In genomic region chr13:29566206-29566605, GRCh38 we compare ENCODE assay signal across 21 cellular contexts. TPM values are rescaled to one million over a fixed set of nuclear protein-coding genes. Genes with fewer than 3 reads are reported as not detected.
DNase-seq lines count a peak whose midpoint lies in the region; ATAC-seq and TF ChIP-seq lines count a peak whose summit lies in the region.
"Had no signal": no experiment of that assay in that cellular context is flagged by ENCODE, and none has a peak within 500 bp of the region (broad histone marks: within the 10 kb centered on the region; RNA-seq: fewer than 3 reads in every experiment).

No MANE protein-coding gene starts in this region.

- H3K9me3 Mint-ChIP-seq in activated CD4-positive, alpha-beta T cell treated with anti-CD3 and anti-CD28 coated beads, Interleukin-2, amount 10 ng/mL, durations not matched to agents 7 days and 5 days = no peaks in the 10 kb centered on the region
- H3K9me3 Mint-ChIP-seq in CD4-positive, CD25-positive, alpha-beta regulatory T cell = no peaks in the 10 kb centered on the region
- no peaks in the 10 kb centered on the region for H3K9me3 Mint-ChIP-seq in activated T-helper 17 cell treated with anti-CD3 and anti-CD28 coated beads, Interleukin-2, amount 50 U/mL, for 72 hours
- H3K9me3 Mint-ChIP-seq: CD14-positive monocyte; CD4-positive, alpha-beta memory T cell had no signal

- H3K4me1 Mint-ChIP-seq in activated CD4-positive, alpha-beta T cell treated with anti-CD3 and anti-CD28 coated beads, Interleukin-2, amount 10 ng/mL, durations not matched to agents 7 days and 5 days = peaks cover 25% of the 10 kb centered on the region
- peaks cover 29 to 70% (median 40%) of the 10 kb centered on the region in 4 donors for H3K4me1 Mint-ChIP-seq in CD4-positive, CD25-positive, alpha-beta regulatory T cell
- H3K4me1 Mint-ChIP-seq in activated T-helper 17 cell treated with anti-CD3 and anti-CD28 coated beads, Interleukin-2, amount 50 U/mL, for 72 hours = peaks cover 28% of the 10 kb centered on the region

- intact Hi-C loops in esophagus squamous epithelium (cut with DNase I) (no loop called here), body of pancreas (cut with DNase I) (no loop called here)

- H3K27me3 Mint-ChIP-seq in activated CD4-positive, alpha-beta T cell treated with anti-CD3 and anti-CD28 coated beads, Interleukin-2, amount 10 ng/mL, durations not matched to agents 7 days and 5 days = no peaks in the 10 kb centered on the region
- H3K27me3 Mint-ChIP-seq in CD4-positive, CD25-positive, alpha-beta regulatory T cell = no peaks in the 10 kb centered on the region
- no peaks in the 10 kb centered on the region for H3K27me3 Mint-ChIP-seq in activated T-helper 17 cell treated with anti-CD3 and anti-CD28 coated beads, Interleukin-2, amount 50 U/mL, for 72 hours
- H3K27me3 Mint-ChIP-seq: CD4-positive, alpha-beta memory T cell had no signal

- H3K4me1 ChIP-seq in CD4-positive, CD25-positive, alpha-beta regulatory T cell (ENCODE audit: control insufficient read depth, insufficient read depth, low read length, poor library complexity, severe bottlenecking) = no peaks in the 10 kb centered on the region
- H3K4me1 ChIP-seq in esophagus squamous epithelium (peaks cover 8 to 100% (median 49%) of the 10 kb centered on the region in 3 donors), body of pancreas (peaks cover 33% of the 10 kb centered on the region)

- TF ChIP-seq POLR2A in esophagus squamous epithelium (IDR thresholded peaks at IDR 0.05) = no peak
- TF ChIP-seq POLR2A in body of pancreas (IDR thresholded peaks at IDR 0.05) = no peak

- no peak for DNase-seq in activated CD4-positive, alpha-beta T cell treated with anti-CD3 and anti-CD28 coated beads, Interleukin-2, amount 10 ng/mL, durations not matched to agents 7 days and 5 days
- DNase-seq in activated CD4-positive, alpha-beta T cell treated with anti-CD3 and anti-CD28 coated beads for 4 hours = no peak
- DNase-seq in CD4-positive, CD25-positive, alpha-beta regulatory T cell = no peak
- no peak for DNase-seq in esophagus squamous epithelium (lab: John Stamatoyannopoulos, UW)
- no peak for DNase-seq in body of pancreas
- DNase-seq: 8988T; ACHN; AML-193; BE2C; Calu3; CD4-positive, alpha-beta memory T cell; COR-L47; DND-41; GM23248; H7; HCEC 1CT had no signal

- 48 to 58% methylated on average over 7 of the region's 7 CpGs for WGBS in esophagus squamous epithelium, 2 donors
- 91 to 92% methylated on average over 7 of the region's 7 CpGs for WGBS in body of pancreas, 2 donors

- no peaks in the 10 kb centered on the region for H3K9me3 ChIP-seq in CD4-positive, CD25-positive, alpha-beta regulatory T cell (ENCODE audit: control insufficient read depth in 2 of 2, low read length in 2 of 2)
- H3K9me3 ChIP-seq in esophagus squamous epithelium (no peaks in the 10 kb centered on the region), body of pancreas (no peaks in the 10 kb centered on the region)
- H3K9me3 ChIP-seq: A549; BE2C; BLaER1 treated with 17β-estradiol and CSF1 and Interleukin-3, amounts not matched to agents 10 nM and 100 nM had no signal

- CTCF ChIA-PET in activated CD4-positive, alpha-beta T cell treated with anti-CD3 and anti-CD28 coated beads, Interleukin-2, amount 10 ng/mL, durations not matched to agents 7 days and 5 days (lab: Charles Lee) = interaction anchor here (1.0 to 1.9 kb wide), 3 partner anchors 12 to 30 kb away, joined by 3 to 5 read pairs (median 4); partner anchors contain the start of gene SLC7A1

- no peaks in the 10 kb centered on the region for H3K36me3 Mint-ChIP-seq in activated CD4-positive, alpha-beta T cell treated with anti-CD3 and anti-CD28 coated beads, Interleukin-2, amount 10 ng/mL, durations not matched to agents 7 days and 5 days (ENCODE audit: low read depth)
- H3K36me3 Mint-ChIP-seq in CD4-positive, CD25-positive, alpha-beta regulatory T cell = peaks cover 3% of the 10 kb centered on the region
- peaks cover 23% of the 10 kb centered on the region for H3K36me3 Mint-ChIP-seq in activated T-helper 17 cell treated with anti-CD3 and anti-CD28 coated beads, Interleukin-2, amount 50 U/mL, for 72 hours (ENCODE audit: low read depth)
- H3K36me3 Mint-ChIP-seq: CD4-positive, alpha-beta memory T cell had no signal

- TF ChIP-seq CTCF in esophagus squamous epithelium (IDR thresholded peaks at IDR 0.05) = no peak
- TF ChIP-seq CTCF in body of pancreas (IDR thresholded peaks at IDR 0.05) = no peak

- ATAC-seq in CD4-positive, CD25-positive, alpha-beta regulatory T cell (ENCODE audit: low read depth in 2 of 2) = no peak
- ATAC-seq in activated T-helper 17 cell treated with anti-CD3 and anti-CD28 coated beads, Interleukin-2, amount 50 U/mL, for 72 hours (replicated peaks) = no peak
- ATAC-seq in body of pancreas = no peak
- ATAC-seq in HG03139 (IDR thresholded peaks at IDR 0.05; ENCODE audit: unreplicated experiment) = no peak
- ATAC-seq: A549 had no signal

- peak overlapping the region; percentile 31 for H3K27ac Mint-ChIP-seq in activated CD4-positive, alpha-beta T cell treated with anti-CD3 and anti-CD28 coated beads, Interleukin-2, amount 10 ng/mL, durations not matched to agents 7 days and 5 days
- peak overlapping the region in 2 of 3 donors; percentile 77 to 82 for H3K27ac Mint-ChIP-seq in CD4-positive, CD25-positive, alpha-beta regulatory T cell
- peak overlapping the region; percentile 29 for H3K27ac Mint-ChIP-seq in activated T-helper 17 cell treated with anti-CD3 and anti-CD28 coated beads, Interleukin-2, amount 50 U/mL, for 72 hours
- H3K27ac Mint-ChIP-seq: CD14-positive monocyte had no signal

- POLR2A ChIA-PET in activated CD4-positive, alpha-beta T cell treated with anti-CD3 and anti-CD28 coated beads, Interleukin-2, amount 10 ng/mL, durations not matched to agents 7 days and 5 days (lab: Charles Lee) = no interaction called here

- H3K36me3 ChIP-seq in CD4-positive, CD25-positive, alpha-beta regulatory T cell (ENCODE audit: control insufficient read depth, insufficient read depth, low read length) = no peaks in the 10 kb centered on the region
- no peaks in the 10 kb centered on the region for H3K36me3 ChIP-seq in esophagus squamous epithelium
- no peaks in the 10 kb centered on the region for H3K36me3 ChIP-seq in body of pancreas (replicated peaks in 1 of 2; ENCODE audit: insufficient read depth in 1 of 2, low read depth in 2 of 2)
- H3K36me3 ChIP-seq: BE2C had no signal

- no peak overlapping the region for H3K27ac ChIP-seq in CD4-positive, CD25-positive, alpha-beta regulatory T cell (ENCODE audit: insufficient read depth, low read length, poor library complexity, severe bottlenecking)
- H3K27ac ChIP-seq in esophagus squamous epithelium (peak overlapping the region; percentile 51 to 80 (median 69)), body of pancreas (no peak overlapping the region)
- H3K27ac ChIP-seq: A549; BLaER1 treated with 17β-estradiol and CSF1 and Interleukin-3, amounts not matched to agents 10 nM and 100 nM; GM23248 had no signal

- H3K4me3 ChIP-seq in CD4-positive, CD25-positive, alpha-beta regulatory T cell (ENCODE audit: low read depth, low read length) = no peak overlapping the region
- H3K4me3 ChIP-seq in esophagus squamous epithelium (no peak overlapping the region), body of pancreas (no peak overlapping the region)
- H3K4me3 ChIP-seq: A549; BLaER1 treated with 17β-estradiol and CSF1 and Interleukin-3, amounts not matched to agents 10 nM and 100 nM; GM23248 had no signal

- no peak overlapping the region for H3K4me3 Mint-ChIP-seq in activated CD4-positive, alpha-beta T cell treated with anti-CD3 and anti-CD28 coated beads, Interleukin-2, amount 10 ng/mL, durations not matched to agents 7 days and 5 days
- no peak overlapping the region for H3K4me3 Mint-ChIP-seq in CD4-positive, CD25-positive, alpha-beta regulatory T cell
- no peak overlapping the region for H3K4me3 Mint-ChIP-seq in activated T-helper 17 cell treated with anti-CD3 and anti-CD28 coated beads, Interleukin-2, amount 50 U/mL, for 72 hours
- H3K4me3 Mint-ChIP-seq: CD14-positive monocyte; CD4-positive, alpha-beta memory T cell had no signal

- H3K27me3 ChIP-seq in CD4-positive, CD25-positive, alpha-beta regulatory T cell (ENCODE audit: control insufficient read depth, insufficient read depth, low read length) = no peaks in the 10 kb centered on the region
- H3K27me3 ChIP-seq in esophagus squamous epithelium (no peaks in the 10 kb centered on the region), body of pancreas (no peaks in the 10 kb centered on the region)
- H3K27me3 ChIP-seq: BE2C; BLaER1 treated with 17β-estradiol and CSF1 and Interleukin-3, amounts not matched to agents 10 nM and 100 nM had no signal

RNA-seq across cellular contexts. Expression of gene SLC7A1, which starts 29.3 kb away (rescaled TPM):
- total RNA-seq in activated CD4-positive, alpha-beta T cell treated with anti-CD3 and anti-CD28 coated beads, Interleukin-2, amount 10 ng/mL, durations not matched to agents 7 days and 5 days = 10 to 100 TPM; 64.5 to 77.5 TPM
- total RNA-seq in CD4-positive, CD25-positive, alpha-beta regulatory T cell = 29.9 TPM
- polyA plus RNA-seq in CD4-positive, CD25-positive, alpha-beta regulatory T cell = 1 to 10 TPM; 3.6 to 7.7 (median 4.8) TPM
- total RNA-seq in activated T-helper 17 cell treated with anti-CD3 and anti-CD28 coated beads, Interleukin-2, amount 50 U/mL, for 72 hours = 100 to 1,000 TPM in 1 of 2 donors, 10 to 100 TPM in 1; 60.1 to 114 TPM
- total RNA-seq in esophagus squamous epithelium (100 to 1,000 TPM in 1 of 4 donors, 10 to 100 TPM in 3; 87.5 to 127 (median 93.9) TPM), body of pancreas (10 to 100 TPM; 15.3 to 30.3 TPM)

Comparison
In these comparisons a context has a peak if more than half of its experiments do, and no peak if none do; other contexts are left out.
1. H3K27ac Mint-ChIP-seq: peak in every context shown above with its lines; median percentile 80 in CD4-positive, CD25-positive, alpha-beta regulatory T cell; 31 in activated CD4-positive, alpha-beta T cell treated with anti-CD3 and anti-CD28 coated beads, Interleukin-2, amount 10 ng/mL, durations not matched to agents 7 days and 5 days; 29 in activated T-helper 17 cell treated with anti-CD3 and anti-CD28 coated beads, Interleukin-2, amount 50 U/mL, for 72 hours.
2. H3K27ac ChIP-seq: peak in esophagus squamous epithelium (4 of 4); none in CD4-positive, CD25-positive, alpha-beta regulatory T cell (single experiment) and body of pancreas (0 of 4).